8 cellular contexts compared by ENCODE assay signal in the genomic region with DNA sequence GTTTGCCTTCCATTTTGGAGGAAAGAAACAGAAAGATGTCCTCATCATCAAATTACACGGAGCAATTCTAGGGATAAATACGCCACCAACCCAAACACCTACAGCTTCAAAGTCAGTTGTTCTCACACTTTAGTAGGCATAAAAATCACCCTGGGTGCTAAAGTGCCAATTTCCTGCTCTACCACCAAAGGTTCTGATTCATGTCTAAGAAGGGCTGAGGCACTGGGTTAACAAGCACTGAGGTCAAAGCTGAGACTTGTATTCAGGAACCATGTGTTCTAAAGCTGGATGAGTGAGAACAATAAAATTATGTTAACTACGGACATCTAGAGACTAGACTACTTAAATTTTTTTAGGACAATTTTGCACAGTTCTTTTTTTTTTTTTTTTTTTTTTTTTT.
"Had no signal": no experiment of that assay in that cellular context is flagged by ENCODE, and none has a peak within 500 bp of the region (broad histone marks: within the 10 kb centered on the region; RNA-seq: fewer than 3 reads in every experiment).

No MANE protein-coding gene starts in this region.

- H3K4me3 Mint-ChIP-seq: H9, IgD-negative memory B cell had no signal

- H3K4me3 ChIP-seq: GM23248, K562 had no signal

- H2AFZ ChIP-seq: GM23248 had no signal

- DNase-seq: GM23248, H9, HCEC 1CT, KG1 had no signal

- H3K27ac Mint-ChIP-seq: H9, IgD-negative memory B cell had no signal

- H3K36me3 Mint-ChIP-seq: IgD-negative memory B cell had no signal

- H3K27ac ChIP-seq: GM23248, HL-60 had no signal

- ATAC-seq: HepG2, K562 had no signal
